In the genomic region with DNA sequence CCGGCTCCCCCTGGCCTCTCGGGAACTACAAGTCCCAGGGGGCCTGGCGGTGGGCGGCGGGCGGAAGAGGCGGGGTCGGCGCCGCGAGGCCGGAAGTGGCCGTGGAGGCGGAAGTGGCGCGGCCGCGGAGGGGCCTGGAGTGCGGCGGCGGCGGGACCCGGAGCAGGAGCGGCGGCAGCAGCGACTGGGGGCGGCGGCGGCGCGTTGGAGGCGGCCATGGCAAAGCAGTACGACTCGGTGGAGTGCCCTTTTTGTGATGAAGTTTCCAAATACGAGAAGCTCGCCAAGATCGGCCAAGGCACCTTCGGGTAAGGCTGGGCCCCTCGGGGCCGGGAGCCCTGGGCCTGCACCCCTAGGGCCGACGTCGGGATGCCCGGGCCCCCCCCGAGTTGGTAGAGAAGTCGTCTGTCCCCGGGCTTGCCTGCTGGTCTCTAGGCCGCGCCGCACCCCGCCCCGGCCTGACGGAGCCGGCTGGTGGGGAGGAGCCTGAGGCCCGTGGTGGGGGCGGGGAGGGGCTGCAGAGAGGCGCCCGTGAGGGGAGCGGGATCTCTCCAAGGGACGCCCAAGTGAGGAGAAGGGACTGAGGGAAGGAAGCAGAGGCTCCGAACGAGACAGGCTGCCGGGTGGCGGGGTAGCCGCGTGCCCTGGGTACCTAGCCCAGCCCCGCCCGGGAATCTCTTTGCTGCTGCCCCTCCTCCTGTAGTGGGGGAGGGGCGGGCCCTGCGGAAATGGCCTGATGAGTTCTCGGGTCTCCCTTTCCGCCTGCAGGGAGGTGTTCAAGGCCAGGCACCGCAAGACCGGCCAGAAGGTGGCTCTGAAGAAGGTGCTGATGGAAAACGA, we compare ENCODE assay signal across 1 cellular context.
A peak's percentile ranks its signal among the peaks of the same experiment; 100 is the strongest.
TF ChIP-seq lines count a peak whose summit lies in the region.

Gene CDK9 (plus strand): TSS at position 102 of the 840 bp plus-strand sequence. CDS start 115 bp downstream, at position 217.

TF ChIP-seq in HEK293, 187 proteins besides CTCF, POLR2A, EP300 and RAD21 (continued from another document and continues in another):
- TF ChIP-seq SALL2 (tag by site-specific recombination; IDR thresholded peaks at IDR 0.05; ENCODE audit: borderline replicate concordance) (no peak), ZNF792 (tag by site-specific recombination; IDR thresholded peaks at IDR 0.05) (no peak), ZNF274 (IDR thresholded peaks at IDR 0.05; ENCODE audit: low read length) (no peak), ZNF274 (tag by site-specific recombination; IDR thresholded peaks at IDR 0.05; ENCODE audit: borderline replicate concordance) (no peak), ATF2 (tag by site-specific recombination; IDR thresholded peaks at IDR 0.05; ENCODE audit: low read depth) (no peak), ZNF19 (tag by site-specific recombination; IDR thresholded peaks at IDR 0.05; ENCODE audit: low read depth) (no peak), SP2 (tag by site-specific recombination; IDR thresholded peaks at IDR 0.05) (peak; percentile 75), ZNF776 (tag by site-specific recombination; IDR thresholded peaks at IDR 0.05; ENCODE audit: borderline replicate concordance) (no peak), BCL11A (tag by site-specific recombination; IDR thresholded peaks at IDR 0.05; ENCODE audit: low read depth) (no peak), ZBTB17 (tag by site-specific recombination; IDR thresholded peaks at IDR 0.05) (peak; percentile 79), TCF7L2 (IDR thresholded peaks at IDR 0.05; ENCODE audit: borderline replicate concordance, low read depth, low read length) (no peak), ZSCAN4 (tag by site-specific recombination; IDR thresholded peaks at IDR 0.05) (no peak), ZNF221 (tag by site-specific recombination; IDR thresholded peaks at IDR 0.05; ENCODE audit: borderline replicate concordance) (no peak), GFI1B (tag by site-specific recombination; IDR thresholded peaks at IDR 0.05) (no peak), MYNN (tag by site-specific recombination; IDR thresholded peaks at IDR 0.05; ENCODE audit: borderline replicate concordance) (no peak), ZSCAN16 (tag by site-specific recombination; IDR thresholded peaks at IDR 0.05) (no peak), KLF1 (tag by site-specific recombination; IDR thresholded peaks at IDR 0.05) (peak; percentile 60), ZNF621 (tag by site-specific recombination; IDR thresholded peaks at IDR 0.05) (no peak), ZNF146 (tag by site-specific recombination; IDR thresholded peaks at IDR 0.05) (no peak), ZNF121 (tag by site-specific recombination; IDR thresholded peaks at IDR 0.05) (no peak), ZNF544 (tag by site-specific recombination; IDR thresholded peaks at IDR 0.05) (no peak), ZFP69B (tag by site-specific recombination; IDR thresholded peaks at IDR 0.05) (peak; percentile 14; the same call in 1 of the 2 replicates), ZNF174 (tag by site-specific recombination; IDR thresholded peaks at IDR 0.05) (no peak), ZNF223 (tag by site-specific recombination; IDR thresholded peaks at IDR 0.05) (0 out of 2 replicates have a peak, but pooled peaks have one; percentile 32), ZNF423 (tag by site-specific recombination; IDR thresholded peaks at IDR 0.05) (0 out of 2 replicates have a peak, but pooled peaks have one; percentile 23), ZNF292 (tag by site-specific recombination; IDR thresholded peaks at IDR 0.05; ENCODE audit: borderline replicate concordance, low read depth) (no peak), ZNF777 (tag by site-specific recombination; IDR thresholded peaks at IDR 0.05; ENCODE audit: borderline replicate concordance) (no peak), ZFP3 (tag by site-specific recombination; IDR thresholded peaks at IDR 0.05; ENCODE audit: low read depth) (no peak), MZF1 (tag by site-specific recombination; IDR thresholded peaks at IDR 0.05; ENCODE audit: borderline replicate concordance) (no peak), ZNF473 (tag by site-specific recombination; IDR thresholded peaks at IDR 0.05) (no peak), ZFP41 (tag by site-specific recombination; IDR thresholded peaks at IDR 0.05; ENCODE audit: borderline replicate concordance) (no peak), ZNF433 (tag by site-specific recombination; IDR thresholded peaks at IDR 0.05; ENCODE audit: low read depth) (no peak), ZNF623 (tag by site-specific recombination; IDR thresholded peaks at IDR 0.05) (no peak), OVOL3 (tag by site-specific recombination; IDR thresholded peaks at IDR 0.05) (no peak), ZNF664 (tag by site-specific recombination; IDR thresholded peaks at IDR 0.05) (no peak), ZNF10 (tag by site-specific recombination; IDR thresholded peaks at IDR 0.05) (no peak), ZNF558 (tag by site-specific recombination; IDR thresholded peaks at IDR 0.05) (no peak), KLF7 (tag by site-specific recombination; IDR thresholded peaks at IDR 0.05; ENCODE audit: borderline replicate concordance) (peak; percentile 69; the same call in 1 of the 2 replicates), ZNF211 (tag by site-specific recombination; IDR thresholded peaks at IDR 0.05; ENCODE audit: low read depth) (no peak), ZNF521 (tag by site-specific recombination; IDR thresholded peaks at IDR 0.05) (no peak)
- TF ChIP-seq, protein P1, sequence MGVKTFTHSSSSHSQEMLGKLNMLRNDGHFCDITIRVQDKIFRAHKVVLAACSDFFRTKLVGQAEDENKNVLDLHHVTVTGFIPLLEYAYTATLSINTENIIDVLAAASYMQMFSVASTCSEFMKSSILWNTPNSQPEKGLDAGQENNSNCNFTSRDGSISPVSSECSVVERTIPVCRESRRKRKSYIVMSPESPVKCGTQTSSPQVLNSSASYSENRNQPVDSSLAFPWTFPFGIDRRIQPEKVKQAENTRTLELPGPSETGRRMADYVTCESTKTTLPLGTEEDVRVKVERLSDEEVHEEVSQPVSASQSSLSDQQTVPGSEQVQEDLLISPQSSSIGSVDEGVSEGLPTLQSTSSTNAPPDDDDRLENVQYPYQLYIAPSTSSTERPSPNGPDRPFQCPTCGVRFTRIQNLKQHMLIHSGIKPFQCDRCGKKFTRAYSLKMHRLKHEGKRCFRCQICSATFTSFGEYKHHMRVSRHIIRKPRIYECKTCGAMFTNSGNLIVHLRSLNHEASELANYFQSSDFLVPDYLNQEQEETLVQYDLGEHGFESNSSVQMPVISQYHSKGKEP (tag by site-specific recombination; IDR thresholded peaks at IDR 0.05): no peak
- TF ChIP-seq, protein P2, sequence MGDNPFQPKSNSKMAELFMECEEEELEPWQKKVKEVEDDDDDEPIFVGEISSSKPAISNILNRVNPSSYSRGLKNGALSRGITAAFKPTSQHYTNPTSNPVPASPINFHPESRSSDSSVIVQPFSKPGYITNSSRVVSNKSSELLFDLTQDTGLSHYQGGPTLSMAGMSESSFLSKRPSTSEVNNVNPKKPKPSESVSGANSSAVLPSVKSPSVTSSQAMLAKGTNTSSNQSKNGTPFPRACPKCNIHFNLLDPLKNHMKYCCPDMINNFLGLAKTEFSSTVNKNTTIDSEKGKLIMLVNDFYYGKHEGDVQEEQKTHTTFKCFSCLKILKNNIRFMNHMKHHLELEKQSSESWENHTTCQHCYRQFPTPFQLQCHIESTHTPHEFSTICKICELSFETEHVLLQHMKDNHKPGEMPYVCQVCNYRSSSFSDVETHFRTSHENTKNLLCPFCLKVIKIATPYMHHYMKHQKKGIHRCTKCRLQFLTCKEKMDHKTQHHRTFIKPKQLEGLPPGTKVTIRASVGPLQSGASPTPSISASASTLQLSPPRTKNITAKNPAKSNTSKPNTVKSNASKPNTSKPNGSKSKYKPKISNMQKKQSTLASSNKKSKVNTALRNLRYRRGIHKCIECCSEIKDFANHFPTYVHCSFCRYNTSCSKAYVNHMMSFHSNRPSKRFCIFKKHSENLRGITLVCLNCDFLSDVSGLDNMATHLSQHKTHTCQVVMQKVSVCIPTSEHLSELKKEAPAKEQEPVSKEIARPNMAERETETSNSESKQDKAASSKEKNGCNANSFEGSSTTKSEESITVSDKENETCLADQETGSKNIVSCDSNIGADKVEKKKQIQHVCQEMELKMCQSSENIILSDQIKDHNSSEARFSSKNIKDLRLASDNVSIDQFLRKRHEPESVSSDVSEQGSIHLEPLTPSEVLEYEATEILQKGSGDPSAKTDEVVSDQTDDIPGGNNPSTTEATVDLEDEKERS (tag by site-specific recombination; IDR thresholded peaks at IDR 0.05): no peak
- TF ChIP-seq, protein P3, sequence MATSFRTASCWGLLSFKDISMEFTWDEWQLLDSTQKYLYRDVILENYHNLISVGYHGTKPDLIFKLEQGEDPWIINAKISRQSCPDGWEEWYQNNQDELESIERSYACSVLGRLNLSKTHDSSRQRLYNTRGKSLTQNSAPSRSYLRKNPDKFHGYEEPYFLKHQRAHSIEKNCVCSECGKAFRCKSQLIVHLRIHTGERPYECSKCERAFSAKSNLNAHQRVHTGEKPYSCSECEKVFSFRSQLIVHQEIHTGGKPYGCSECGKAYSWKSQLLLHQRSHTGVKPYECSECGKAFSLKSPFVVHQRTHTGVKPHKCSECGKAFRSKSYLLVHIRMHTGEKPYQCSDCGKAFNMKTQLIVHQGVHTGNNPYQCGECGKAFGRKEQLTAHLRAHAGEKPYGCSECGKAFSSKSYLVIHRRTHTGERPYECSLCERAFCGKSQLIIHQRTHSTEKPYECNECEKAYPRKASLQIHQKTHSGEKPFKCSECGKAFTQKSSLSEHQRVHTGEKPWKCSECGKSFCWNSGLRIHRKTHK (tag by site-specific recombination; IDR thresholded peaks at IDR 0.05): no peak
- TF ChIP-seq, protein P4, sequence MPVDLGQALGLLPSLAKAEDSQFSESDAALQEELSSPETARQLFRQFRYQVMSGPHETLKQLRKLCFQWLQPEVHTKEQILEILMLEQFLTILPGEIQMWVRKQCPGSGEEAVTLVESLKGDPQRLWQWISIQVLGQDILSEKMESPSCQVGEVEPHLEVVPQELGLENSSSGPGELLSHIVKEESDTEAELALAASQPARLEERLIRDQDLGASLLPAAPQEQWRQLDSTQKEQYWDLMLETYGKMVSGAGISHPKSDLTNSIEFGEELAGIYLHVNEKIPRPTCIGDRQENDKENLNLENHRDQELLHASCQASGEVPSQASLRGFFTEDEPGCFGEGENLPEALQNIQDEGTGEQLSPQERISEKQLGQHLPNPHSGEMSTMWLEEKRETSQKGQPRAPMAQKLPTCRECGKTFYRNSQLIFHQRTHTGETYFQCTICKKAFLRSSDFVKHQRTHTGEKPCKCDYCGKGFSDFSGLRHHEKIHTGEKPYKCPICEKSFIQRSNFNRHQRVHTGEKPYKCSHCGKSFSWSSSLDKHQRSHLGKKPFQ (tag by site-specific recombination; IDR thresholded peaks at IDR 0.05): no peak
- TF ChIP-seq, protein P5, sequence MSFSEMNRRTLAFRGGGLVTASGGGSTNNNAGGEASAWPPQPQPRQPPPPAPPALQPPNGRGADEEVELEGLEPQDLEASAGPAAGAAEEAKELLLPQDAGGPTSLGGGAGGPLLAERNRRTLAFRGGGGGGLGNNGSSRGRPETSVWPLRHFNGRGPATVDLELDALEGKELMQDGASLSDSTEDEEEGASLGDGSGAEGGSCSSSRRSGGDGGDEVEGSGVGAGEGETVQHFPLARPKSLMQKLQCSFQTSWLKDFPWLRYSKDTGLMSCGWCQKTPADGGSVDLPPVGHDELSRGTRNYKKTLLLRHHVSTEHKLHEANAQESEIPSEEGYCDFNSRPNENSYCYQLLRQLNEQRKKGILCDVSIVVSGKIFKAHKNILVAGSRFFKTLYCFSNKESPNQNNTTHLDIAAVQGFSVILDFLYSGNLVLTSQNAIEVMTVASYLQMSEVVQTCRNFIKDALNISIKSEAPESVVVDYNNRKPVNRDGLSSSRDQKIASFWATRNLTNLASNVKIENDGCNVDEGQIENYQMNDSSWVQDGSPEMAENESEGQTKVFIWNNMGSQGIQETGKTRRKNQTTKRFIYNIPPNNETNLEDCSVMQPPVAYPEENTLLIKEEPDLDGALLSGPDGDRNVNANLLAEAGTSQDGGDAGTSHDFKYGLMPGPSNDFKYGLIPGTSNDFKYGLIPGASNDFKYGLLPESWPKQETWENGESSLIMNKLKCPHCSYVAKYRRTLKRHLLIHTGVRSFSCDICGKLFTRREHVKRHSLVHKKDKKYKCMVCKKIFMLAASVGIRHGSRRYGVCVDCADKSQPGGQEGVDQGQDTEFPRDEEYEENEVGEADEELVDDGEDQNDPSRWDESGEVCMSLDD (tag by site-specific recombination; IDR thresholded peaks at IDR 0.05): 0 out of 2 replicates have a peak, but pooled peaks have one; percentile 51
- TF ChIP-seq, protein P6, sequence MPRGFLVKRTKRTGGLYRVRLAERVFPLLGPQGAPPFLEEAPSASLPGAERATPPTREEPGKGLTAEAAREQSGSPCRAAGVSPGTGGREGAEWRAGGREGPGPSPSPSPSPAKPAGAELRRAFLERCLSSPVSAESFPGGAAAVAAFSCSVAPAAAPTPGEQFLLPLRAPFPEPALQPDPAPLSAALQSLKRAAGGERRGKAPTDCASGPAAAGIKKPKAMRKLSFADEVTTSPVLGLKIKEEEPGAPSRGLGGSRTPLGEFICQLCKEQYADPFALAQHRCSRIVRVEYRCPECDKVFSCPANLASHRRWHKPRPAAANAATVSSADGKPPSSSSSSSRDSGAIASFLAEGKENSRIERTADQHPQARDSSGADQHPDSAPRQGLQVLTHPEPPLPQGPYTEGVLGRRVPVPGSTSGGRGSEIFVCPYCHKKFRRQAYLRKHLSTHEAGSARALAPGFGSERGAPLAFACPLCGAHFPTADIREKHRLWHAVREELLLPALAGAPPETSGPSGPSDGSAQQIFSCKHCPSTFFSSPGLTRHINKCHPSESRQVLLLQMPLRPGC (tag by site-specific recombination; IDR thresholded peaks at IDR 0.05): no peak
- TF ChIP-seq, protein P7, sequence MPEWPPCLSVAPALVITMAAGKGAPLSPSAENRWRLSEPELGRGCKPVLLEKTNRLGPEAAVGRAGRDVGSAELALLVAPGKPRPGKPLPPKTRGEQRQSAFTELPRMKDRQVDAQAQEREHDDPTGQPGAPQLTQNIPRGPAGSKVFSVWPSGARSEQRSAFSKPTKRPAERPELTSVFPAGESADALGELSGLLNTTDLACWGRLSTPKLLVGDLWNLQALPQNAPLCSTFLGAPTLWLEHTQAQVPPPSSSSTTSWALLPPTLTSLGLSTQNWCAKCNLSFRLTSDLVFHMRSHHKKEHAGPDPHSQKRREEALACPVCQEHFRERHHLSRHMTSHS (tag by site-specific recombination; IDR thresholded peaks at IDR 0.05): no peak
